ENCODE assay signal across 12 cellular contexts in the genomic region with DNA sequence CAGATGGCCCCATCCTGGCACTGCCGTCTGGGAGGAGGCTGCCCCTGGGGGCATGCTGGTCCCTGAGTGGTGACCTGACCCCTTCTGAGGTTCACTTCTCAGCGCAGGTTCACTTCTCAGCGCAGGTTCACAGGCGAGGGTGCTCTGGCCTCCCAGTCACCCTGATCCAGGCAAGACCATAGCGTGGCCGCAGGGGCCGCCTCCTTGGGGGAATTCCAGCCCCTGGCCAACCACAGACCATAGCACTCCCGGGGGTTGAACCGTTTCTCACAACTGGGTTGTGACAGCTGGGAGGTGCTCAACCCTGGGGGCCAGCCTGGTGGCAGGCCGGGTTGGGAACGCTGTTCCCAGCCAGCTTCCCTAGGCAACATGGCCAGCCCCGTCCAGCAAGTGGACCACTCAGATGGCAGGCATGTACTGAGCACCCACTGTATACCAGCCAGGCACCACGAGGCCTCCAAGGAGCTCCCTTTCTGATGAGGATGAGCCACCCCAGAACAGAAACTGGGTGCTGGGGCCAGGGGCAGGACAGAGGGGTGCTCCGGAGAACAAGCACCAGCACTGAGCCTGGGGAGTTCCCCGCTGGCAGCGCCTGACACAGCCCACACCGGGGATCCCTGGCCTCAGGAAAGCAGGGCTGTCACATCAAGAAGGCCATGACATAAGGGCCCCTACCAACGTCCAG. TPM values are rescaled to one million over a fixed set of nuclear protein-coding genes. Genes with fewer than 3 reads are reported as not detected.
DNase-seq lines count a peak whose midpoint lies in the region; ATAC-seq and TF ChIP-seq lines count a peak whose summit lies in the region.
"Had no signal": no experiment of that assay in that cellular context is flagged by ENCODE, and none has a peak within 500 bp of the region (broad histone marks: within the 10 kb centered on the region; RNA-seq: fewer than 3 reads in every experiment).

No MANE protein-coding gene starts in this region.

- H3K9me3 Mint-ChIP-seq in natural killer cell = no peaks in the 10 kb centered on the region

- no peaks in the 10 kb centered on the region for H3K9me3 ChIP-seq in T-helper 17 cell (ENCODE audit: control insufficient read depth, low read length, poor library complexity, severe bottlenecking)
- H3K9me3 ChIP-seq: tibial artery had no signal

- no peaks in the 10 kb centered on the region for H3K27me3 Mint-ChIP-seq in T-helper 17 cell
- H3K27me3 Mint-ChIP-seq in natural killer cell (ENCODE audit: low read depth in 2 of 2) = no peaks in the 10 kb centered on the region

- intact Hi-C loops in natural killer cell (cut with micrococcal nuclease) = no loop called here

- peak overlapping the region; percentile 94 for H3K27ac Mint-ChIP-seq in T-helper 17 cell
- H3K27ac Mint-ChIP-seq in natural killer cell = peak overlapping the region; percentile 67 to 89

- DNase-seq in T-helper 17 cell = no peak
- DNase-seq in natural killer cell = no peak
- DNase-seq in GM19240 (ENCODE audit: insufficient read length, low spot score) = no peak
- no peak for DNase-seq in occipital lobe (lab: John Stamatoyannopoulos, UW)
- no peak for DNase-seq in NCI-H774 (lab: John Stamatoyannopoulos, UW)
- no peak for DNase-seq in NCI-H1417 (lab: John Stamatoyannopoulos, UW)
- DNase-seq: activated gamma-delta T cell treated with Interleukin-2 at 50 U/mL for 16 hours; NCI-H2171; stimulated activated CD4-positive, alpha-beta T cell treated with anti-CD3 and anti-CD28 coated beads, Interleukin-1b, Interleukin-23, amount 100 ng/mL, for 48 hours; tibial artery had no signal

- TF ChIP-seq CTCF in natural killer cell (IDR thresholded peaks at IDR 0.05) = no peak

- ATAC-seq in GM18502 (IDR thresholded peaks at IDR 0.05; ENCODE audit: poor library complexity, unreplicated experiment) (peak; percentile 38), GM21723 (IDR thresholded peaks at IDR 0.05; ENCODE audit: unreplicated experiment) (peak; percentile 37), T-helper 17 cell (peak; percentile 39), natural killer cell (no peak)

- H3K4me1 Mint-ChIP-seq in T-helper 17 cell (peaks cover 43% of the 10 kb centered on the region), natural killer cell (peaks cover 27 to 30% of the 10 kb centered on the region in 2 donors)

- H3K4me3 Mint-ChIP-seq in T-helper 17 cell = peak overlapping the region; percentile 19
- no peak overlapping the region for H3K4me3 Mint-ChIP-seq in natural killer cell

- H3K36me3 Mint-ChIP-seq in T-helper 17 cell (ENCODE audit: low read depth) (no peaks in the 10 kb centered on the region), natural killer cell (no peaks in the 10 kb centered on the region)

RNA-seq across cellular contexts. Expression of a gene that starts 28.3 kb away (rescaled TPM):
- 100 to 1,000 TPM; 217 to 257 TPM for total RNA-seq in T-helper 17 cell
- total RNA-seq in natural killer cell = 100 to 1,000 TPM; 143 to 167 (median 166) TPM
- total RNA-seq in occipital lobe = 7.3 TPM

Comparison
In these comparisons a context has a peak if more than half of its experiments do, and no peak if none do; other contexts are left out.
1. ATAC-seq: peak in GM18502 (single experiment), GM21723 (single experiment) and T-helper 17 cell (single experiment); none in natural killer cell (0 of 3).
2. RNA of a gene that starts 28.3 kb away (total RNA-seq): 217 to 257 TPM in T-helper 17 cell and 143 to 167 TPM in natural killer cell; 7.3 TPM in occipital lobe (single experiment); every median in the first group is over 10 times any median in the second.